In genomic region chr2:227881866-227882517, GRCh38 we compare ENCODE assay signal across 13 cellular contexts. TPM values are rescaled to one million over a fixed set of nuclear protein-coding genes. Genes with fewer than 3 reads are reported as not detected.
DNase-seq lines count a peak whose midpoint lies in the region; ATAC-seq and TF ChIP-seq lines count a peak whose summit lies in the region.
"Had no signal": no experiment of that assay in that cellular context is flagged by ENCODE, and none has a peak within 500 bp of the region (broad histone marks: within the 10 kb centered on the region; RNA-seq: fewer than 3 reads in every experiment).

No MANE protein-coding gene starts in this region.

- peak; percentile 64 for DNase-seq in NB4 (ENCODE audit: low read depth)
- DNase-seq in right lobe of liver = no peak
- DNase-seq in D341Med (ENCODE audit: low spot score) = no peak
- no peak for DNase-seq in mesenchymal stem cell
- DNase-seq in glomerular visceral epithelial cell (ENCODE audit: extremely low spot score) = no peak
- no peak for DNase-seq in NCI-H146 (lab: John Stamatoyannopoulos, UW)
- DNase-seq: activated T-cell treated with anti-CD3 and anti-CD28 coated beads, Interleukin-2, amount 50 U/mL, for 72 hours; DMS79 treated with DMSO at 0.1 percent for 48 hours; gastrocnemius medialis; NCI-H1417; psoas muscle had no signal

- no peaks in the 10 kb centered on the region for H3K36me3 ChIP-seq in right lobe of liver
- H3K36me3 ChIP-seq in mesenchymal stem cell (ENCODE audit: control insufficient read depth in 1 of 2, insufficient read depth in 2 of 2, low read depth in 1 of 2, low read length in 2 of 2) = no peaks in the 10 kb centered on the region
- H3K36me3 ChIP-seq: gastrocnemius medialis had no signal

- no peak overlapping the region for H2BK120ac ChIP-seq in mesenchymal stem cell (ENCODE audit: low read depth, low read length)

- no peak overlapping the region for H4K8ac ChIP-seq in mesenchymal stem cell (ENCODE audit: low read length)

- H3K79me1 ChIP-seq in mesenchymal stem cell (replicated peaks; ENCODE audit: low read length, poor library complexity, severe bottlenecking) = no peaks in the 10 kb centered on the region

- H2AFZ ChIP-seq in mesenchymal stem cell (ENCODE audit: low read depth, low read length) = no peak overlapping the region

- no peaks in the 10 kb centered on the region for H3K27me3 ChIP-seq in right lobe of liver
- no peaks in the 10 kb centered on the region for H3K27me3 ChIP-seq in mesenchymal stem cell (ENCODE audit: control insufficient read depth in 1 of 2, insufficient read depth in 1 of 2, low read length in 2 of 2)
- H3K27me3 ChIP-seq: gastrocnemius medialis had no signal

- TF ChIP-seq POLR2A in NB4 (IDR thresholded peaks at IDR 0.05; ENCODE audit: extremely low read depth, insufficient read length) = no peak
- TF ChIP-seq POLR2A in right lobe of liver (IDR thresholded peaks at IDR 0.05) = no peak

- TF ChIP-seq CTCF in NB4 (IDR thresholded peaks at IDR 0.05; ENCODE audit: low read depth, low read length) (no peak), right lobe of liver (IDR thresholded peaks at IDR 0.05) (no peak)

- H3K4me3 ChIP-seq in NB4 (ENCODE audit: low read depth, low read length) (peak overlapping the region; percentile 40), right lobe of liver (no peak overlapping the region), mesenchymal stem cell (ENCODE audit: insufficient read depth in 1 of 2, low read depth in 1 of 2, low read length in 2 of 2) (peak overlapping the region in 1 of 2 experiments; percentile 27)
- H3K4me3 ChIP-seq: gastrocnemius medialis, psoas muscle had no signal

- H2AK5ac ChIP-seq in mesenchymal stem cell (ENCODE audit: low read length, severe bottlenecking) = no peak overlapping the region

- intact Hi-C loops in right lobe of liver (cut with DNase I) = no loop called here

- no peak overlapping the region for H2BK15ac ChIP-seq in mesenchymal stem cell (ENCODE audit: low read depth, poor library complexity, severe bottlenecking)

- no peaks in the 10 kb centered on the region for H3K4me1 ChIP-seq in right lobe of liver
- H3K4me1 ChIP-seq in mesenchymal stem cell (ENCODE audit: control insufficient read depth, insufficient read depth, low read depth, low read length) = peaks cover 6% of the 10 kb centered on the region
- H3K4me1 ChIP-seq: gastrocnemius medialis, psoas muscle had no signal

- no peak overlapping the region for H4K91ac ChIP-seq in mesenchymal stem cell (ENCODE audit: low read length)

- H3K9ac ChIP-seq in mesenchymal stem cell (ENCODE audit: low read length) = no peak overlapping the region

- H3K4me2 ChIP-seq in mesenchymal stem cell (ENCODE audit: low read length, poor library complexity, severe bottlenecking) = no peak overlapping the region

- H3K9me3 ChIP-seq in right lobe of liver = no peaks in the 10 kb centered on the region
- no peaks in the 10 kb centered on the region for H3K9me3 ChIP-seq in mesenchymal stem cell (ENCODE audit: control insufficient read depth, low read length)
- H3K9me3 ChIP-seq: gastrocnemius medialis, psoas muscle had no signal

- H3K27ac ChIP-seq in right lobe of liver (peak overlapping the region in 1 of 3 donors; percentile 41), mesenchymal stem cell (ENCODE audit: low read length, poor library complexity, severe bottlenecking) (no peak overlapping the region)
- H3K27ac ChIP-seq: gastrocnemius medialis, psoas muscle had no signal

- no peak overlapping the region for H2BK5ac ChIP-seq in mesenchymal stem cell (ENCODE audit: low read depth, low read length, poor library complexity, severe bottlenecking)

- no peak overlapping the region for H3K23ac ChIP-seq in mesenchymal stem cell (ENCODE audit: low read length in 2 of 2)

- no peak overlapping the region for H2BK12ac ChIP-seq in mesenchymal stem cell (ENCODE audit: low read length in 2 of 2)

- H3K14ac ChIP-seq in mesenchymal stem cell (ENCODE audit: low read length in 2 of 2) = no peak overlapping the region

- H3K18ac ChIP-seq in mesenchymal stem cell (ENCODE audit: low read depth in 1 of 2, low read length in 2 of 2) = no peak overlapping the region

- 39% methylated on average over 4 of the region's 4 CpGs for WGBS in right lobe of liver (ENCODE audit: insufficient coverage, low coverage, low lambda C conversion rate, missing lambda C conversion rate)
- 88% methylated on average over 3 of the region's 4 CpGs for whole genome bisulfite sequencing in mesenchymal stem cell

- no peak overlapping the region for H3K4ac ChIP-seq in mesenchymal stem cell (ENCODE audit: low read depth in 1 of 2, low read length in 2 of 2)

- ATAC-seq in GM18861 (IDR thresholded peaks at IDR 0.05; ENCODE audit: unreplicated experiment) = peak; percentile 47
- peak; percentile 54 for ATAC-seq in HG02642 (IDR thresholded peaks at IDR 0.05; ENCODE audit: poor library complexity, unreplicated experiment)
- ATAC-seq in right lobe of liver = peak; percentile 70 to 80 (median 76)
- ATAC-seq: activated T-cell treated with anti-CD3 and anti-CD28 coated beads, Interleukin-2, amount 50 U/mL, for 72 hours; gastrocnemius medialis; psoas muscle had no signal

RNA-seq across cellular contexts. Expression of gene DAW1, which starts 10.6 kb away (rescaled TPM):
- total RNA-seq in right lobe of liver = not detected
- 0.15 TPM for polyA plus RNA-seq in mesenchymal stem cell (2013, experiment 1 of 2)
- polyA plus RNA-seq in mesenchymal stem cell (2013, experiment 2 of 2) = 0.04 TPM
- total RNA-seq: activated T-cell treated with anti-CD3 and anti-CD28 coated beads, Interleukin-2, amount 50 U/mL, for 72 hours; gastrocnemius medialis; psoas muscle had no signal
